In genomic region chr11:66239998-66240780, GRCh38 we compare ENCODE assay signal across 1 cellular context.
TF ChIP-seq lines count a peak whose summit lies in the region.

No MANE protein-coding gene starts in this region.

TF ChIP-seq in GM23338, 12 proteins besides CTCF, POLR2A, EP300 and RAD21:
- TF ChIP-seq EZH2phosphoT487 (IDR thresholded peaks at IDR 0.05; ENCODE audit: unreplicated experiment): no peak
- no peak for TF ChIP-seq ETS1 (IDR thresholded peaks at IDR 0.05)
- TF ChIP-seq NANOG (IDR thresholded peaks at IDR 0.05; ENCODE audit: borderline replicate concordance): no peak
- no peak for TF ChIP-seq CREB1 (CRISPR knock-in tag; IDR thresholded peaks at IDR 0.05; ENCODE audit: low read depth)
- no peak for TF ChIP-seq ZNF114 (CRISPR knock-in tag; IDR thresholded peaks at IDR 0.05)
- no peak for TF ChIP-seq REST (IDR thresholded peaks at IDR 0.05; ENCODE audit: unreplicated experiment)
- no peak for TF ChIP-seq JUNB (IDR thresholded peaks at IDR 0.05; ENCODE audit: unreplicated experiment)
- TF ChIP-seq ZNF331 (CRISPR knock-in tag; IDR thresholded peaks at IDR 0.05; ENCODE audit: low read depth): no peak
- TF ChIP-seq EZH2 (IDR thresholded peaks at IDR 0.05; ENCODE audit: low read depth, unreplicated experiment): no peak
- TF ChIP-seq ZNF462 (CRISPR knock-in tag; IDR thresholded peaks at IDR 0.05): no peak
